In the genomic region with DNA sequence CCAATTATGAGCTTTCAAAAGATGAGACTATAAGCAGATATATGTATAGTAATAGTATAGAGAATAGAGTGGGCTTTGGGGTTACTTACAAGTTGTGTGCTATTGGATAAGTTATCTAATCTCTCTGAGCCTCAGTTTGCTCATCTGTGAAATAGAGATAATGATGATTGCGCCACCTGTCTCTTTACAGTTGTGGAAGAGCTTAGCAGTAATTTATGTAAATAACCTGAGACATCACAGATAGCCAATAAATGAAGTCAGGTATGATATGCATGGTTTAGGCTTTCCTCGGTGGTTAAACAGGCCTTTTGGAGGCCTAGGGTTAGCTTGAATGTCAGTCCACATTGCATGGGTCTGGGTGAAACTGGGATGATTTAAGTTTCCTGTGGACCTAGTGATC, we compare ENCODE assay signal across 24 cellular contexts. TPM values are rescaled to one million over a fixed set of nuclear protein-coding genes. Genes with fewer than 3 reads are reported as not detected.
DNase-seq lines count a peak whose midpoint lies in the region; ATAC-seq and TF ChIP-seq lines count a peak whose summit lies in the region.
"Had no signal": no experiment of that assay in that cellular context is flagged by ENCODE, and none has a peak within 500 bp of the region (broad histone marks: within the 10 kb centered on the region; RNA-seq: fewer than 3 reads in every experiment).

No MANE protein-coding gene starts in this region.

- H3K9me3 ChIP-seq in heart right ventricle (no peaks in the 10 kb centered on the region), right atrium auricular region (no peaks in the 10 kb centered on the region)
- H3K9me3 ChIP-seq: BE2C had no signal

- intact Hi-C loops in heart right ventricle (cut with DNase I): no loop called here

- H3K4me1 ChIP-seq in heart right ventricle: peaks cover 5 to 63% (median 42%) of the 10 kb centered on the region in 9 donors
- H3K4me1 ChIP-seq in right atrium auricular region: peaks cover 0 to 31% of the 10 kb centered on the region in 2 donors
- H3K4me1 ChIP-seq: BE2C had no signal

- TF ChIP-seq CTCF in heart right ventricle (IDR thresholded peaks at IDR 0.05): no peak
- TF ChIP-seq CTCF in right atrium auricular region (IDR thresholded peaks at IDR 0.05): no peak
- TF ChIP-seq CTCF in GM20000 (IDR thresholded peaks at IDR 0.05; ENCODE audit: extremely low read depth, missing control alignments): no peak

- ATAC-seq in heart right ventricle (no peak), HG03039 (IDR thresholded peaks at IDR 0.05; ENCODE audit: unreplicated experiment) (no peak), HG02938 (IDR thresholded peaks at IDR 0.05; ENCODE audit: unreplicated experiment) (no peak)

- H3K27me3 ChIP-seq in heart right ventricle (peaks cover 0 to 16% (median 0%) of the 10 kb centered on the region in 7 donors), right atrium auricular region (no peaks in the 10 kb centered on the region)

- no peak for TF ChIP-seq POLR2A in erythroblast (IDR thresholded peaks at IDR 0.05; ENCODE audit: low read length)

- H3K4me3 ChIP-seq in heart right ventricle (no peak overlapping the region), right atrium auricular region (no peak overlapping the region)
- H3K4me3 ChIP-seq: SK-N-MC had no signal

- H3K36me3 ChIP-seq in heart right ventricle (no peaks in the 10 kb centered on the region), right atrium auricular region (no peaks in the 10 kb centered on the region)
- H3K36me3 ChIP-seq: BE2C had no signal

- DNase-seq in heart right ventricle (no peak), right atrium auricular region (ENCODE audit: low spot score) (no peak), OCI-M1 (lab: John Stamatoyannopoulos, UW) (peak; percentile 49), erythroblast (lab: John Stamatoyannopoulos, UW) (peak; percentile 72 to 85), GM20000 (ENCODE audit: low spot score) (no peak)
- DNase-seq: BE2C, DMS53, GDM1, H7, MV-4-11, NCI-H1105 treated with DMSO at 0.1 percent for 48 hours, NCI-H1694, NCI-H2081, NCI-H2171, NCI-H345, NCI-H524, SHP77, SW 1271 had no signal

- 93 to 97% methylated on average over 2 of the region's 2 CpGs for WGBS in heart right ventricle, 2 donors

- peak overlapping the region in 7 of 10 donors; percentile 14 to 77 (median 72) for H3K27ac ChIP-seq in heart right ventricle
- no peak overlapping the region for H3K27ac ChIP-seq in right atrium auricular region
- H3K27ac ChIP-seq: HL-60, KMS-11, SK-N-MC had no signal

RNA-seq across cellular contexts. Expression of a gene that starts 29.8 kb away (rescaled TPM):
- total RNA-seq in heart right ventricle (10 to 100 TPM in 4 of 10 donors, 1 to 10 TPM in 6; 4.9 to 18.8 (median 9.0) TPM), right atrium auricular region (under 1 TPM; 0.12 to 0.59 TPM)
- polyA plus RNA-seq in heart right ventricle: 1 to 10 TPM; 1.2 to 5.6 TPM
- total RNA-seq: HT-29 had no signal

RNA-seq across cellular contexts. Expression of a gene that starts 42.8 kb away (rescaled TPM):
- total RNA-seq in heart right ventricle: not detected
- polyA plus RNA-seq in heart right ventricle: under 1 TPM in 1 of 2 donors, not detected in 1; 0.03 TPM
- not detected for total RNA-seq in right atrium auricular region
- total RNA-seq: HT-29 had no signal

Comparison
In these comparisons a context has a peak if more than half of its experiments do, and no peak if none do; other contexts are left out.
1. H3K27ac ChIP-seq: peak in heart right ventricle (7 of 10); none in right atrium auricular region (0 of 2).
2. DNase-seq: peak in OCI-M1 (single experiment) and erythroblast (2 of 2); none in heart right ventricle (0 of 2), right atrium auricular region (single experiment) and GM20000 (single experiment).